ENCODE assay signal across 17 cellular contexts in genomic region chr11:33935005-33935404, GRCh38. TPM values are rescaled to one million over a fixed set of nuclear protein-coding genes. Genes with fewer than 3 reads are reported as not detected.
DNase-seq lines count a peak whose midpoint lies in the region; ATAC-seq and TF ChIP-seq lines count a peak whose summit lies in the region.
"Had no signal": no experiment of that assay in that cellular context is flagged by ENCODE, and none has a peak within 500 bp of the region (broad histone marks: within the 10 kb centered on the region; RNA-seq: fewer than 3 reads in every experiment).

No MANE protein-coding gene starts in this region.

- H3K36me3 ChIP-seq in GM23338 (ENCODE audit: insufficient read depth) (no peaks in the 10 kb centered on the region), mesenchymal stem cell (ENCODE audit: control insufficient read depth in 1 of 2, insufficient read depth in 2 of 2, low read depth in 1 of 2, low read length in 2 of 2) (no peaks in the 10 kb centered on the region), upper lobe of left lung (no peaks in the 10 kb centered on the region)
- no peaks in the 10 kb centered on the region for H3K36me3 ChIP-seq in naive thymus-derived CD4-positive, alpha-beta T cell (ENCODE audit: control insufficient read depth in 2 of 3, insufficient read depth in 3 of 3, low read length in 3 of 3)

- no peak for DNase-seq in GM23338 (ENCODE audit: low spot score)
- DNase-seq in mesenchymal stem cell: no peak
- DNase-seq in upper lobe of left lung: no peak
- no peak for DNase-seq in naive thymus-derived CD4-positive, alpha-beta T cell
- no peak for DNase-seq in effector memory CD8-positive, alpha-beta T cell
- DNase-seq: CD8-positive, alpha-beta T cell; COR-L47; DMS153; DMS79 treated with DMSO at 0.1 percent for 48 hours; GF-D8; GOT3; H9; IMR-90 had no signal

- CTCF ChIA-PET in naive thymus-derived CD4-positive, alpha-beta T cell (lab: Charles Lee): no interaction called here

- TF ChIP-seq CTCF in GM23338 (conservative IDR thresholded peaks at IDR 0.05; ENCODE audit: low read depth in 2 of 2) (no peak), upper lobe of left lung (IDR thresholded peaks at IDR 0.05) (no peak)

- H3K4me3 ChIP-seq in GM23338 (no peak overlapping the region), mesenchymal stem cell (ENCODE audit: insufficient read depth in 1 of 2, low read depth in 1 of 2, low read length in 2 of 2) (no peak overlapping the region), upper lobe of left lung (no peak overlapping the region)
- no peak overlapping the region for H3K4me3 ChIP-seq in naive thymus-derived CD4-positive, alpha-beta T cell (ENCODE audit: low read length)

- no peak overlapping the region for H2BK12ac ChIP-seq in mesenchymal stem cell (ENCODE audit: low read length in 2 of 2)

- TF ChIP-seq EP300 in upper lobe of left lung (IDR thresholded peaks at IDR 0.05): no peak

- H3K27me3 ChIP-seq in GM23338 (ENCODE audit: insufficient read depth) (no peaks in the 10 kb centered on the region), mesenchymal stem cell (ENCODE audit: control insufficient read depth in 1 of 2, insufficient read depth in 1 of 2, low read length in 2 of 2) (peaks cover 5 to 84% of the 10 kb centered on the region in 2 experiments), upper lobe of left lung (no peaks in the 10 kb centered on the region)
- no peaks in the 10 kb centered on the region for H3K27me3 ChIP-seq in naive thymus-derived CD4-positive, alpha-beta T cell (ENCODE audit: control insufficient read depth in 2 of 2, insufficient read depth in 2 of 2, low read length in 2 of 2)

- H3F3A ChIP-seq in GM23338 (replicated peaks; ENCODE audit: low read depth): no peaks in the 10 kb centered on the region

- H3K4me1 Mint-ChIP-seq in GM23338: peaks cover 14% of the 10 kb centered on the region
- peaks cover 65% of the 10 kb centered on the region for H3K4me1 Mint-ChIP-seq in dendritic cell treated with granulocyte-macrophage colony-stimulating factor and Interleukin-4, amounts not matched to agents 40 ng/mL and 50 ng/mL, for 4 days (ENCODE audit: low read depth)
- peaks cover 0 to 12% (median 3%) of the 10 kb centered on the region in 7 donors for H3K4me1 Mint-ChIP-seq in naive thymus-derived CD4-positive, alpha-beta T cell
- H3K4me1 Mint-ChIP-seq in effector memory CD8-positive, alpha-beta T cell (ENCODE audit: low read depth in 2 of 2): peaks cover 10 to 14% of the 10 kb centered on the region in 2 donors

- no peak overlapping the region for H3K9ac ChIP-seq in mesenchymal stem cell (ENCODE audit: low read length)

- H3K79me1 ChIP-seq in mesenchymal stem cell (replicated peaks; ENCODE audit: low read length, poor library complexity, severe bottlenecking): no peaks in the 10 kb centered on the region

- WGBS in mesenchymal stem cell: 91% methylated on average over 3 of the region's 4 CpGs
- 67 to 76% methylated on average over 4 of the region's 4 CpGs for WGBS in upper lobe of left lung, 2 donors

- peaks cover 20% of the 10 kb centered on the region for H3K9me3 Mint-ChIP-seq in GM23338
- H3K9me3 Mint-ChIP-seq in dendritic cell treated with granulocyte-macrophage colony-stimulating factor and Interleukin-4, amounts not matched to agents 40 ng/mL and 50 ng/mL, for 4 days: peaks cover 14% of the 10 kb centered on the region
- H3K9me3 Mint-ChIP-seq in naive thymus-derived CD4-positive, alpha-beta T cell: peaks cover 0 to 24% (median 11%) of the 10 kb centered on the region in 11 donors
- H3K9me3 Mint-ChIP-seq in effector memory CD8-positive, alpha-beta T cell: peaks cover 0 to 7% of the 10 kb centered on the region in 2 donors

- ATAC-seq in GM23338 (no peak), upper lobe of left lung (ENCODE audit: low FRiP score in 2 of 2) (no peak), GM18505 (IDR thresholded peaks at IDR 0.05; ENCODE audit: unreplicated experiment) (no peak)
- ATAC-seq in naive thymus-derived CD4-positive, alpha-beta T cell: no peak
- ATAC-seq in effector memory CD8-positive, alpha-beta T cell (replicated peaks): no peak
- ATAC-seq: CD8-positive, alpha-beta T cell had no signal

- no peaks in the 10 kb centered on the region for H3K79me2 ChIP-seq in GM23338 (replicated peaks; ENCODE audit: insufficient read depth)

- no peak overlapping the region for H3K4me2 ChIP-seq in GM23338
- H3K4me2 ChIP-seq in mesenchymal stem cell (ENCODE audit: low read length, poor library complexity, severe bottlenecking): no peak overlapping the region

- TF ChIP-seq POLR2A in upper lobe of left lung (IDR thresholded peaks at IDR 0.05): no peak
- TF ChIP-seq POLR2A in GM18505 (IDR thresholded peaks at IDR 0.05; ENCODE audit: borderline replicate concordance, extremely low read depth, insufficient read depth, insufficient read length): no peak

- H3K18ac ChIP-seq in mesenchymal stem cell (ENCODE audit: low read depth in 1 of 2, low read length in 2 of 2): no peak overlapping the region

- H2BK120ac ChIP-seq in mesenchymal stem cell (ENCODE audit: low read depth, low read length): no peak overlapping the region

- no peaks in the 10 kb centered on the region for H4K20me1 ChIP-seq in GM23338 (replicated peaks; ENCODE audit: insufficient read depth)

- H3K4me3 Mint-ChIP-seq in GM23338: no peak overlapping the region
- H3K4me3 Mint-ChIP-seq in dendritic cell treated with granulocyte-macrophage colony-stimulating factor and Interleukin-4, amounts not matched to agents 40 ng/mL and 50 ng/mL, for 4 days: no peak overlapping the region
- no peak overlapping the region for H3K4me3 Mint-ChIP-seq in naive thymus-derived CD4-positive, alpha-beta T cell
- H3K4me3 Mint-ChIP-seq in effector memory CD8-positive, alpha-beta T cell: no peak overlapping the region
- H3K4me3 Mint-ChIP-seq: B cell; CD14-positive monocyte; CD8-positive, alpha-beta T cell; H9 had no signal

- H3K27ac Mint-ChIP-seq in GM23338: no peak overlapping the region
- peak overlapping the region; percentile 69 for H3K27ac Mint-ChIP-seq in dendritic cell treated with granulocyte-macrophage colony-stimulating factor and Interleukin-4, amounts not matched to agents 40 ng/mL and 50 ng/mL, for 4 days
- H3K27ac Mint-ChIP-seq in naive thymus-derived CD4-positive, alpha-beta T cell: no peak overlapping the region
- H3K27ac Mint-ChIP-seq in effector memory CD8-positive, alpha-beta T cell: no peak overlapping the region
- H3K27ac Mint-ChIP-seq: B cell; CD8-positive, alpha-beta T cell had no signal

- H3K4ac ChIP-seq in mesenchymal stem cell (ENCODE audit: low read depth in 1 of 2, low read length in 2 of 2): peak overlapping the region in 1 of 2 experiments; percentile 14

- peak overlapping the region; percentile 52; the same call in 1 of the 2 replicates for H2AFZ ChIP-seq in GM23338
- no peak overlapping the region for H2AFZ ChIP-seq in mesenchymal stem cell (ENCODE audit: low read depth, low read length)

- peaks cover 12% of the 10 kb centered on the region; the same call in 1 of the 2 replicates for H3K4me1 ChIP-seq in GM23338 (ENCODE audit: insufficient read depth)
- H3K4me1 ChIP-seq in mesenchymal stem cell (ENCODE audit: control insufficient read depth, insufficient read depth, low read depth, low read length): no peaks in the 10 kb centered on the region
- peaks cover 46 to 74% (median 69%) of the 10 kb centered on the region in 4 donors for H3K4me1 ChIP-seq in upper lobe of left lung
- H3K4me1 ChIP-seq in naive thymus-derived CD4-positive, alpha-beta T cell (ENCODE audit: control insufficient read depth in 2 of 2, insufficient read depth in 2 of 2, low read length in 2 of 2): no peaks in the 10 kb centered on the region

- H3K23ac ChIP-seq in mesenchymal stem cell (ENCODE audit: low read length in 2 of 2): no peak overlapping the region

- peaks cover 6% of the 10 kb centered on the region for H3K27me3 Mint-ChIP-seq in GM23338 (ENCODE audit: insufficient read depth, low read depth, poor library complexity)
- peaks cover 1% of the 10 kb centered on the region for H3K27me3 Mint-ChIP-seq in dendritic cell treated with granulocyte-macrophage colony-stimulating factor and Interleukin-4, amounts not matched to agents 40 ng/mL and 50 ng/mL, for 4 days
- H3K27me3 Mint-ChIP-seq in naive thymus-derived CD4-positive, alpha-beta T cell: peaks cover 0 to 11% (median 4%) of the 10 kb centered on the region in 5 donors
- peaks cover 25 to 37% of the 10 kb centered on the region in 2 donors for H3K27me3 Mint-ChIP-seq in effector memory CD8-positive, alpha-beta T cell

- peak overlapping the region; percentile 30 for H2BK15ac ChIP-seq in mesenchymal stem cell (ENCODE audit: low read depth, poor library complexity, severe bottlenecking)

- no peak overlapping the region for H3K14ac ChIP-seq in mesenchymal stem cell (ENCODE audit: low read length in 2 of 2)

- H3K9me3 ChIP-seq in mesenchymal stem cell (ENCODE audit: control insufficient read depth, low read length) (peaks cover 18% of the 10 kb centered on the region), upper lobe of left lung (no peaks in the 10 kb centered on the region)
- H3K9me3 ChIP-seq in naive thymus-derived CD4-positive, alpha-beta T cell (ENCODE audit: control insufficient read depth in 2 of 3, low read length in 3 of 3): no peaks in the 10 kb centered on the region

- intact Hi-C loops in dendritic cell treated with granulocyte-macrophage colony-stimulating factor and Interleukin-4, amounts not matched to agents 40 ng/mL and 50 ng/mL, for 4 days (cut with micrococcal nuclease): no loop called here
- intact Hi-C loops in naive thymus-derived CD4-positive, alpha-beta T cell (cut with micrococcal nuclease): no loop called here

- POLR2A ChIA-PET in naive thymus-derived CD4-positive, alpha-beta T cell (lab: Charles Lee): no interaction called here

- 0 out of 2 replicates have a peak, but pooled peaks cover 6% of the 10 kb centered on the region for H3K9me2 ChIP-seq in GM23338 (ENCODE audit: insufficient read depth)

- H3K27ac ChIP-seq in GM23338 (ENCODE audit: low read depth) (no peak overlapping the region), mesenchymal stem cell (ENCODE audit: low read length, poor library complexity, severe bottlenecking) (no peak overlapping the region), upper lobe of left lung (peak overlapping the region in 3 of 4 donors; percentile 15 to 28 (median 27))
- H3K27ac ChIP-seq in naive thymus-derived CD4-positive, alpha-beta T cell (ENCODE audit: low read depth, low read length): no peak overlapping the region

- H2BK5ac ChIP-seq in mesenchymal stem cell (ENCODE audit: low read depth, low read length, poor library complexity, severe bottlenecking): no peak overlapping the region

- H4K8ac ChIP-seq in mesenchymal stem cell (ENCODE audit: low read length): no peak overlapping the region

- no peak overlapping the region for H2AK5ac ChIP-seq in mesenchymal stem cell (ENCODE audit: low read length, severe bottlenecking)

- H3K36me3 Mint-ChIP-seq in GM23338 (ENCODE audit: low read depth): peaks cover 17% of the 10 kb centered on the region
- peaks cover 15% of the 10 kb centered on the region for H3K36me3 Mint-ChIP-seq in dendritic cell treated with granulocyte-macrophage colony-stimulating factor and Interleukin-4, amounts not matched to agents 40 ng/mL and 50 ng/mL, for 4 days (ENCODE audit: low read depth)
- H3K36me3 Mint-ChIP-seq in naive thymus-derived CD4-positive, alpha-beta T cell: peaks cover 0 to 8% (median 0%) of the 10 kb centered on the region in 5 donors
- H3K36me3 Mint-ChIP-seq in effector memory CD8-positive, alpha-beta T cell (ENCODE audit: insufficient read depth): no peaks in the 10 kb centered on the region
- H3K36me3 Mint-ChIP-seq: CD8-positive, alpha-beta T cell had no signal

- H4K91ac ChIP-seq in mesenchymal stem cell (ENCODE audit: low read length): no peak overlapping the region

RNA-seq across cellular contexts. Expression of gene LMO2, which starts 43.1 kb away (rescaled TPM):
- 3.1 and 3.9 TPM in 2 replicates for total RNA-seq in GM23338 (2014; rRNA removed; shearing (Covaris generic))
- polyA plus RNA-seq in GM23338 (2016; fragmentation: Nextera tagmentation; extraction: Ambion mirVana): 1.4 and 2.7 TPM in 2 replicates
- polyA plus RNA-seq in mesenchymal stem cell (2013, experiment 1 of 2): 0.26 TPM
- polyA plus RNA-seq in mesenchymal stem cell (2013, experiment 2 of 2): 0.34 TPM
- total RNA-seq in upper lobe of left lung: 10 to 100 TPM in 5 of 6 donors, 1 to 10 TPM in 1; 7.3 to 58.5 (median 34.1) TPM
- total RNA-seq in naive thymus-derived CD4-positive, alpha-beta T cell: 10 to 100 TPM in 1 of 5 experiments, 1 to 10 TPM in 1, under 1 TPM in 2, not detected in 1; 0.73 to 40.4 (median 2.6) TPM
- polyA plus RNA-seq in naive thymus-derived CD4-positive, alpha-beta T cell: under 1 TPM in 1 of 2 donors, not detected in 1; 0.26 TPM
- total RNA-seq: CD8-positive, alpha-beta T cell; IMR-90 had no signal
- polyA plus RNA-seq: IMR-90 had no signal

Comparison
In these comparisons a context has a peak if more than half of its experiments do, and no peak if none do; other contexts are left out.
1. H3K27ac ChIP-seq: peak in upper lobe of left lung (3 of 4); none in GM23338 (single experiment), mesenchymal stem cell (single experiment) and naive thymus-derived CD4-positive, alpha-beta T cell (single experiment).